8 cellular contexts compared by ENCODE assay signal in genomic region chr3:169812844-169813677, GRCh38. TPM values are rescaled to one million over a fixed set of nuclear protein-coding genes. Genes with fewer than 3 reads are reported as not detected.
DNase-seq lines count a peak whose midpoint lies in the region; ATAC-seq, FAIRE-seq and TF ChIP-seq lines count a peak whose summit lies in the region.

LRRC34 (minus strand) TSS chr3:169812904; CDS start chr3:169812548, 356 bp downstream.
LRRIQ4 (plus strand) TSS chr3:169812870; CDS start chr3:169821922, 9,052 bp downstream.

- peak within 1 kb of the TSS; percentile 95 for H2AFZ ChIP-seq in endothelial cell of umbilical vein (ENCODE audit: low read depth, low read length)

- H3K27me3 ChIP-seq in endothelial cell of umbilical vein (ENCODE audit: control insufficient read depth in 2 of 2, insufficient read depth in 2 of 2, low read length in 2 of 2) (peaks cover 2 to 3% of the 10 kb centered on the region in 2 experiments), mononuclear cell (ENCODE audit: insufficient read depth, low read length) (no peaks in the 10 kb centered on the region)

- peak within 1 kb of the TSS; percentile 74 for H3K4me2 ChIP-seq in endothelial cell of umbilical vein (ENCODE audit: insufficient read depth, low read length)

- POLR2A ChIA-PET in activated CD4-positive, alpha-beta memory T cell treated with anti-CD3 and anti-CD28 coated beads for 36 hours (lab: Charles Lee): interaction anchor here (0.8 to 1.5 kb wide), 2 partner anchors 40 to 49 kb away, joined by 3 to 4 read pairs; partner anchors contain the start of gene MYNN
- POLR2A ChIA-PET in endothelial cell of umbilical vein (lab: Charles Lee): interaction anchor here (0.9 kb wide), 1 partner anchor 44 kb away, joined by 3 read pairs; the partner anchor contains the start of gene ACTRT3

- H3K4me3 ChIP-seq in endothelial cell of umbilical vein (replicated peaks in 1 of 3; ENCODE audit: insufficient read depth in 1 of 3, low read depth in 1 of 3, low read length in 3 of 3): peak within 1 kb of the TSS; percentile 11 to 48 (median 44)
- H3K4me3 ChIP-seq in mononuclear cell (ENCODE audit: low read length): peak within 1 kb of the TSS; percentile 43

- peak within 1 kb of the TSS; percentile 75 for H3K4me3 Mint-ChIP-seq in activated CD4-positive, alpha-beta memory T cell treated with anti-CD3 and anti-CD28 coated beads for 36 hours

- TF ChIP-seq CTCF in endothelial cell of umbilical vein (IDR thresholded peaks at IDR 0.05; ENCODE audit: extremely low read depth in 1 of 2, insufficient read depth in 1 of 2, low read depth in 1 of 2, low read length in 2 of 2): no peak

- no peak for TF ChIP-seq POLR2A in endothelial cell of umbilical vein (IDR thresholded peaks at IDR 0.05; ENCODE audit: low read depth, low read length)

- peak; percentile 59 for FAIRE-seq in endothelial cell of umbilical vein (lab: Jason Lieb, UNC)

- dilution Hi-C loops in endothelial cell of umbilical vein (cut with MboI; ENCODE audit: extremely low pct_ligation_motif_present, low sequenced_read_pairs): no loop called here

- H3K36me3 Mint-ChIP-seq in activated CD4-positive, alpha-beta memory T cell treated with anti-CD3 and anti-CD28 coated beads for 36 hours: no peaks in the 10 kb centered on the region

- H3K9ac ChIP-seq in endothelial cell of umbilical vein (replicated peaks; ENCODE audit: extremely low read depth, insufficient read depth, low read length): peak within 1 kb of the TSS; percentile 22

- no peaks in the 10 kb centered on the region for H3K79me2 ChIP-seq in endothelial cell of umbilical vein (ENCODE audit: control insufficient read depth, insufficient read depth, low read length)

- H3K9me3 ChIP-seq in endothelial cell of umbilical vein (replicated peaks; ENCODE audit: control insufficient read depth, insufficient read depth, low read length) (peaks cover 4% of the 10 kb centered on the region), mononuclear cell (ENCODE audit: low read depth, low read length) (peaks cover 10% of the 10 kb centered on the region)

- H3K4me1 ChIP-seq in endothelial cell of umbilical vein (ENCODE audit: control insufficient read depth, extremely low read depth, insufficient read depth, low read length) (peaks cover 15% of the 10 kb centered on the region), mononuclear cell (ENCODE audit: insufficient read depth, low read length) (peaks cover 29% of the 10 kb centered on the region)

- H3K36me3 ChIP-seq in endothelial cell of umbilical vein (ENCODE audit: control insufficient read depth in 2 of 2, extremely low read depth in 1 of 2, insufficient read depth in 2 of 2, low read length in 2 of 2): no peaks in the 10 kb centered on the region

- peak; percentile 22 for DNase-seq in 8988T
- DNase-seq in NCI-H524 treated with DMSO at 0.1 percent for 48 hours (lab: John Stamatoyannopoulos, UW): peak; percentile 86
- DNase-seq in activated CD4-positive, alpha-beta memory T cell treated with anti-CD3 and anti-CD28 coated beads for 36 hours: peak; percentile 88
- DNase-seq in endothelial cell of umbilical vein (ENCODE audit: low read depth, low spot score): peak; percentile 77
- peak; percentile 64 for DNase-seq in stimulated activated CD8-positive, alpha-beta memory T cell treated with anti-CD3 and anti-CD28 coated beads, Interleukin-4, amount 100 ng/mL, for 24 hours (ENCODE audit: low read depth)

- H3K27ac Mint-ChIP-seq in activated CD4-positive, alpha-beta memory T cell treated with anti-CD3 and anti-CD28 coated beads for 36 hours: peak within 1 kb of the TSS; percentile 43

- ATAC-seq in GM18868 (IDR thresholded peaks at IDR 0.05; ENCODE audit: unreplicated experiment) (peak; percentile 52), HG03159 (IDR thresholded peaks at IDR 0.05; ENCODE audit: unreplicated experiment) (peak; percentile 43)

- peaks cover 10% of the 10 kb centered on the region for H3K9me3 Mint-ChIP-seq in activated CD4-positive, alpha-beta memory T cell treated with anti-CD3 and anti-CD28 coated beads for 36 hours

- H3K27ac ChIP-seq in endothelial cell of umbilical vein (ENCODE audit: insufficient read depth, low read depth, low read length): no peak within 1 kb of the TSS

- peaks cover under 1% of the 10 kb centered on the region for H3K27me3 Mint-ChIP-seq in activated CD4-positive, alpha-beta memory T cell treated with anti-CD3 and anti-CD28 coated beads for 36 hours

- intact Hi-C loops in activated CD4-positive, alpha-beta memory T cell treated with anti-CD3 and anti-CD28 coated beads for 36 hours (cut with micrococcal nuclease): loop anchor here (1.0 to 5.0 kb wide), 6 partner anchors 41 to 544 kb away; partner anchors contain the start of genes SEC62, SKIL and TERC
- intact Hi-C loops in endothelial cell of umbilical vein (cut with micrococcal nuclease): loop anchor here (1.0 to 2.0 kb wide), 2 partner anchors 40 to 153 kb away; partner anchors contain the start of genes MYNN and SEC62

- peaks cover 19% of the 10 kb centered on the region for H3K4me1 Mint-ChIP-seq in activated CD4-positive, alpha-beta memory T cell treated with anti-CD3 and anti-CD28 coated beads for 36 hours (ENCODE audit: low read depth)

- no TSS peak for BruUV-seq in endothelial cell of umbilical vein (replicated peaks; lab: Mats Ljungman, UMichigan)

- CTCF ChIA-PET in activated CD4-positive, alpha-beta memory T cell treated with anti-CD3 and anti-CD28 coated beads for 36 hours (lab: Charles Lee): interaction anchor here (1.2 to 1.3 kb wide), 2 partner anchors 13 to 49 kb away, joined by 3 read pairs; no protein-coding TSS in a partner anchor
- CTCF ChIA-PET in endothelial cell of umbilical vein (lab: Charles Lee): no interaction called here

- no peaks in the 10 kb centered on the region for H4K20me1 ChIP-seq in endothelial cell of umbilical vein (replicated peaks; ENCODE audit: control insufficient read depth, extremely low read depth, insufficient read depth, low read length)

- H3K9me1 ChIP-seq in endothelial cell of umbilical vein (replicated peaks; ENCODE audit: control insufficient read depth, extremely low read depth, insufficient read depth, low read length): no peaks in the 10 kb centered on the region

TF ChIP-seq in endothelial cell of umbilical vein, 7 proteins besides CTCF, POLR2A, EP300 and RAD21:
- TF ChIP-seq MYC (IDR thresholded peaks at IDR 0.05; ENCODE audit: low read depth, low read length) (no peak), FOS (IDR thresholded peaks at IDR 0.05; ENCODE audit: borderline replicate concordance, insufficient read depth, low read length) (no peak), GATA2 (IDR thresholded peaks at IDR 0.05; ENCODE audit: insufficient read depth, insufficient read length, low read depth, low read length) (no peak), EZH2 (IDR thresholded peaks at IDR 0.05; ENCODE audit: borderline replicate concordance, low read depth, low read length, severe bottlenecking) (no peak), POLR2AphosphoS5 (IDR thresholded peaks at IDR 0.05; ENCODE audit: insufficient read depth, low read depth, low read length) (no peak), MAX (IDR thresholded peaks at IDR 0.05; ENCODE audit: insufficient read depth, insufficient read length) (no peak), JUN (IDR thresholded peaks at IDR 0.05; ENCODE audit: borderline replicate concordance, insufficient read depth, insufficient read length, low read depth) (no peak)

RNA-seq across cellular contexts. Expression of gene LRRC34, which starts in this region (rescaled TPM):
- 1 to 10 TPM; 2.8 to 2.9 TPM for total RNA-seq in activated CD4-positive, alpha-beta memory T cell treated with anti-CD3 and anti-CD28 coated beads for 36 hours
- total RNA-seq in endothelial cell of umbilical vein (2.4 and 2.5 TPM in 2 replicates), mononuclear cell (0.73 TPM)
- polyA plus RNA-seq in endothelial cell of umbilical vein: 0.59 and 0.72 TPM in 2 replicates
- polyA plus RNA-seq in endothelial cell of umbilical vein (2011; cell fraction: cytosol; rRNA removed): 0.83 and 1.0 TPM in 2 replicates
- 1.7 and 2.1 TPM in 2 replicates for polyA plus RNA-seq in endothelial cell of umbilical vein (2011; cell fraction: nucleus; rRNA removed)
- polyA plus RNA-seq in endothelial cell of umbilical vein (2012): 1.1 and 1.8 TPM in 2 replicates
- polyA minus RNA-seq in endothelial cell of umbilical vein: 0.42 and 1.4 TPM in 2 replicates
- not detected for polyA minus RNA-seq in endothelial cell of umbilical vein (2011; cell fraction: cytosol; rRNA and poly(A)+ RNA removed)
- 1.3 and 1.7 TPM in 2 replicates for polyA minus RNA-seq in endothelial cell of umbilical vein (2011; cell fraction: nucleus; rRNA and poly(A)+ RNA removed)

RNA-seq across cellular contexts. Expression of gene LRRIQ4, which starts in this region (rescaled TPM):
- total RNA-seq in activated CD4-positive, alpha-beta memory T cell treated with anti-CD3 and anti-CD28 coated beads for 36 hours: under 1 TPM in 1 of 2 experiments, not detected in 1; 0.14 TPM
- not detected in 2 replicates for total RNA-seq in endothelial cell of umbilical vein
- polyA plus RNA-seq in endothelial cell of umbilical vein: 0.04 TPM in 1 of 2 replicates, not detected in the other
- 0.03 TPM in 1 of 2 replicates, not detected in the other for polyA plus RNA-seq in endothelial cell of umbilical vein (2011; cell fraction: cytosol; rRNA removed)
- not detected in 2 replicates for polyA plus RNA-seq in endothelial cell of umbilical vein (2011; cell fraction: nucleus; rRNA removed)
- not detected in 2 replicates for polyA plus RNA-seq in endothelial cell of umbilical vein (2012)
- polyA minus RNA-seq in endothelial cell of umbilical vein: not detected in 2 replicates
- not detected for polyA minus RNA-seq in endothelial cell of umbilical vein (2011; cell fraction: cytosol; rRNA and poly(A)+ RNA removed)
- not detected in 2 replicates for polyA minus RNA-seq in endothelial cell of umbilical vein (2011; cell fraction: nucleus; rRNA and poly(A)+ RNA removed)
- not detected for total RNA-seq in mononuclear cell

Comparison
In these comparisons a context has a peak if more than half of its experiments do, and no peak if none do; other contexts are left out.
1. DNase-seq: peak in every context shown above with its lines; median percentile 88 in activated CD4-positive, alpha-beta memory T cell treated with anti-CD3 and anti-CD28 coated beads for 36 hours; 86 in NCI-H524 treated with DMSO at 0.1 percent for 48 hours; 77 in endothelial cell of umbilical vein; 64 in stimulated activated CD8-positive, alpha-beta memory T cell treated with anti-CD3 and anti-CD28 coated beads, Interleukin-4, amount 100 ng/mL, for 24 hours; 22 in 8988T.